Comparison of ENCODE assay signal across 14 cellular contexts in genomic region chr15:63075072-63075995, GRCh38. TPM values are rescaled to one million over a fixed set of nuclear protein-coding genes. Genes with fewer than 3 reads are reported as not detected.
DNase-seq lines count a peak whose midpoint lies in the region; ATAC-seq and TF ChIP-seq lines count a peak whose summit lies in the region.
"Had no signal": no experiment of that assay in that cellular context is flagged by ENCODE, and none has a peak within 500 bp of the region (broad histone marks: within the 10 kb centered on the region; RNA-seq: fewer than 3 reads in every experiment).

No MANE protein-coding gene starts in this region.

- 0 out of 2 replicates have a peak overlapping the region, but pooled peaks have one; percentile 2 for H3K14ac ChIP-seq in H9 (ENCODE audit: insufficient read depth, low read length)

- no peak overlapping the region for H2BK5ac ChIP-seq in H9 (ENCODE audit: insufficient read length, low read length)

- H2BK20ac ChIP-seq in H9 (ENCODE audit: low read depth, low read length, poor library complexity, severe bottlenecking): no peak overlapping the region

- H3K18ac ChIP-seq in H9 (ENCODE audit: insufficient read length, low read depth, low read length): peak overlapping the region; percentile 62

- peak overlapping the region; percentile 15 for H4K5ac ChIP-seq in H9 (ENCODE audit: insufficient read length, low read depth, low read length)

- peak overlapping the region; percentile 38 to 65 for H3K4me3 Mint-ChIP-seq in H9
- H3K4me3 Mint-ChIP-seq: activated B cell treated with CpG ODN at 0.5 μM for 24 hours had no signal

- H3K23me2 ChIP-seq in H9 (ENCODE audit: insufficient read length, low read depth, low read length, poor library complexity, severe bottlenecking): no peaks in the 10 kb centered on the region

- H2AFZ ChIP-seq in H9 (ENCODE audit: low read length): no peak overlapping the region
- H2AFZ ChIP-seq in smooth muscle cell (ENCODE audit: low read depth): no peak overlapping the region

- TF ChIP-seq CTCF in H9 (conservative IDR thresholded peaks at IDR 0.05) (no peak), smooth muscle cell (IDR thresholded peaks at IDR 0.05; ENCODE audit: borderline replicate concordance, insufficient read depth, poor library complexity, severe bottlenecking) (no peak)

- H3K36me3 Mint-ChIP-seq in H9 (ENCODE audit: insufficient read depth in 1 of 3, low read depth in 3 of 3): peaks cover 7 to 24% (median 19%) of the 10 kb centered on the region in 3 experiments; a peak in 6 of 7 replicates

- H3K4me2 ChIP-seq in H9 (ENCODE audit: insufficient read depth, insufficient read length, low read length) (peak overlapping the region; percentile 3), smooth muscle cell (peak overlapping the region; percentile 43)

- H2AK5ac ChIP-seq in H9 (ENCODE audit: insufficient read length, low read length): peak overlapping the region; percentile 19

- H2BK120ac ChIP-seq in H9 (ENCODE audit: low read depth, low read length, poor library complexity, severe bottlenecking): peak overlapping the region; percentile 63

- H3K27ac Mint-ChIP-seq in H9: peak overlapping the region; percentile 97 to 99 (median 97)
- H3K27ac Mint-ChIP-seq: activated B cell treated with CpG ODN at 0.5 μM for 24 hours had no signal

- no peak overlapping the region for H3T11ph ChIP-seq in H9 (ENCODE audit: low read length)

- ATAC-seq in HG02798 (IDR thresholded peaks at IDR 0.05; ENCODE audit: poor library complexity, unreplicated experiment) (no peak), GM19035 (IDR thresholded peaks at IDR 0.05; ENCODE audit: unreplicated experiment) (no peak)

- no peak overlapping the region for H3K23ac ChIP-seq in H9 (ENCODE audit: insufficient read length, low read depth, low read length)

- peak; percentile 50 for DNase-seq in H9
- DNase-seq in amniotic epithelial cell (ENCODE audit: low read depth): peak; percentile 79
- DNase-seq in smooth muscle cell (lab: John Stamatoyannopoulos, UW; ENCODE audit: unreplicated experiment): no peak
- no peak for DNase-seq in cerebellar nuclear complex (lab: John Stamatoyannopoulos, UW)
- no peak for DNase-seq in iPS-NIHi11 (ENCODE audit: low spot score)
- DNase-seq: activated B cell treated with CpG ODN at 0.5 μM for 24 hours; activated T-cell treated with anti-CD3 and anti-CD28 coated beads for 4 hours; anterior cingulate cortex; C1 segment of cervical spinal cord; NCI-H69; stimulated activated CD4-positive, alpha-beta T cell treated with anti-CD3 and anti-CD28 coated beads, Interleukin-15, amount 100 ng/mL, for 24 hours had no signal

- no CpG with 5 or more reads among the region's 17 CpGs for WGBS in H9 (ENCODE audit: extremely low coverage, insufficient read length, low lambda C conversion rate)
- WGBS in smooth muscle cell (ENCODE audit: low lambda C conversion rate): 37% methylated on average over 17 of the region's 17 CpGs

- H3F3A ChIP-seq in smooth muscle cell (ENCODE audit: low read depth): peaks cover 34% of the 10 kb centered on the region

- no peak overlapping the region; the same call in 1 of the 2 replicates for H3K4ac ChIP-seq in H9 (ENCODE audit: low read depth, low read length)

- peaks cover 17% of the 10 kb centered on the region; the same call in 1 of the 2 replicates for H3K4me1 ChIP-seq in H9 (ENCODE audit: insufficient read depth, low read length)
- peaks cover 43% of the 10 kb centered on the region for H3K4me1 ChIP-seq in iPS-18a (ENCODE audit: control insufficient read depth, low read depth, low read length)
- peaks cover 7% of the 10 kb centered on the region for H3K4me1 ChIP-seq in smooth muscle cell (ENCODE audit: low read depth)

- H2BK15ac ChIP-seq in H9 (ENCODE audit: low read depth, low read length): no peak overlapping the region

- no peak overlapping the region for H4K91ac ChIP-seq in H9 (ENCODE audit: insufficient read length, low read depth, low read length)

- H3K9me3 ChIP-seq in H9 (ENCODE audit: control insufficient read depth, low read depth, low read length) (no peaks in the 10 kb centered on the region), iPS-18a (ENCODE audit: control insufficient read depth, low read depth, low read length) (no peaks in the 10 kb centered on the region), smooth muscle cell (replicated peaks; ENCODE audit: low read depth) (no peaks in the 10 kb centered on the region)

- H3K27ac ChIP-seq in H9 (ENCODE audit: insufficient read length, low read depth, low read length) (peak overlapping the region; percentile 89), iPS-18a (ENCODE audit: low read length) (peak overlapping the region; percentile 14), smooth muscle cell (ENCODE audit: low read depth) (peak overlapping the region; percentile 29)

- H3K4me1 Mint-ChIP-seq in H9: peaks cover 74 to 82% of the 10 kb centered on the region in 2 experiments
- H3K4me1 Mint-ChIP-seq: activated B cell treated with CpG ODN at 0.5 μM for 24 hours had no signal

- no peaks in the 10 kb centered on the region for H4K20me1 ChIP-seq in H9 (ENCODE audit: control insufficient read depth, insufficient read depth, insufficient read length)
- peaks cover 28% of the 10 kb centered on the region for H4K20me1 ChIP-seq in smooth muscle cell (ENCODE audit: low read depth)

- H3K36me3 ChIP-seq in iPS-18a (ENCODE audit: control insufficient read depth, low read depth, low read length) (peaks cover 17% of the 10 kb centered on the region), smooth muscle cell (ENCODE audit: low read depth) (no peaks in the 10 kb centered on the region)

- no peaks in the 10 kb centered on the region for H3K79me2 ChIP-seq in H9 (ENCODE audit: insufficient read depth, low read length)
- H3K79me2 ChIP-seq in smooth muscle cell (ENCODE audit: low read depth): no peaks in the 10 kb centered on the region

- H3K4me3 ChIP-seq in iPS-18a (ENCODE audit: low read length): peak overlapping the region; percentile 8
- H3K4me3 ChIP-seq in smooth muscle cell: no peak overlapping the region

- H2BK12ac ChIP-seq in H9 (ENCODE audit: insufficient read length, low read depth, low read length): peak overlapping the region; percentile 40

- no peak overlapping the region for H4K8ac ChIP-seq in H9 (replicated peaks; ENCODE audit: insufficient read length, low read depth, low read length)

- H3K27me3 ChIP-seq in H9 (ENCODE audit: insufficient read depth, low read length): no peaks in the 10 kb centered on the region
- H3K27me3 ChIP-seq in iPS-18a (ENCODE audit: control insufficient read depth, insufficient read depth, low read length): no peaks in the 10 kb centered on the region
- H3K27me3 ChIP-seq in smooth muscle cell (ENCODE audit: low read depth): no peaks in the 10 kb centered on the region

- H3K56ac ChIP-seq in H9 (ENCODE audit: insufficient read length, low read depth, low read length): no peak overlapping the region

- H3K27me3 Mint-ChIP-seq in H9 (ENCODE audit: low read depth): no peaks in the 10 kb centered on the region

- no peaks in the 10 kb centered on the region for H3K79me1 ChIP-seq in H9 (ENCODE audit: insufficient read depth, low read depth, low read length, poor library complexity, severe bottlenecking)

- no peaks in the 10 kb centered on the region; a peak in 1 of 5 replicates for H3K9me3 Mint-ChIP-seq in H9
- H3K9me3 Mint-ChIP-seq: activated B cell treated with CpG ODN at 0.5 μM for 24 hours had no signal

- H3K9ac ChIP-seq in H9 (ENCODE audit: extremely low read depth, insufficient read length, low read length) (no peak overlapping the region), iPS-18a (ENCODE audit: low read length) (peak overlapping the region; percentile 28), smooth muscle cell (ENCODE audit: low read depth) (no peak overlapping the region)

RNA-seq across cellular contexts. Expression of gene TPM1, which starts 32.8 kb away (rescaled TPM):
- total RNA-seq in H9 (2021) (731 and 748 TPM in 2 replicates), smooth muscle cell (1,694 and 1,869 TPM in 2 replicates)
- 1,915 and 2,406 TPM in 2 replicates for polyA plus RNA-seq in smooth muscle cell

RNA-seq across cellular contexts. Expression of gene LACTB, which starts 46.3 kb away (rescaled TPM):
- total RNA-seq in H9 (2021) (10.3 and 10.6 TPM in 2 replicates), smooth muscle cell (12.5 and 41.0 TPM in 2 replicates)
- polyA plus RNA-seq in smooth muscle cell: 9.0 and 13.8 TPM in 2 replicates

Comparison
In these comparisons a context has a peak if more than half of its experiments do, and no peak if none do; other contexts are left out.
1. DNase-seq: peak in H9 (single experiment) and amniotic epithelial cell (single experiment); none in smooth muscle cell (single experiment), cerebellar nuclear complex (0 of 2) and iPS-NIHi11 (single experiment).
2. H3K27ac ChIP-seq: peak in every context shown above with its lines; median percentile 89 in H9; 29 in smooth muscle cell; 14 in iPS-18a.